In genomic region chr7:96388620-96389383, GRCh38 we compare ENCODE assay signal across 9 cellular contexts.
A peak's percentile ranks its signal among the peaks of the same experiment; 100 is the strongest.
DNase-seq lines count a peak whose midpoint lies in the region; ATAC-seq, FAIRE-seq and TF ChIP-seq lines count a peak whose summit lies in the region.
"Had no signal": no experiment of that assay in that cellular context is flagged by ENCODE, and none has a peak within 500 bp of the region (broad histone marks: within the 10 kb centered on the region; RNA-seq: fewer than 3 reads in every experiment).

No MANE protein-coding gene starts in this region.

- no peak overlapping the region for H3K9ac ChIP-seq in liver (ENCODE audit: low read depth in 1 of 2, low read length in 2 of 2)

- H3K4me3 ChIP-seq in liver (ENCODE audit: low read depth in 1 of 3, low read length in 3 of 3): no peak overlapping the region

- FAIRE-seq in HTR-8/SVneo (lab: Jason Lieb, UNC): no peak

- peaks cover 0 to 4% (median under 1%) of the 10 kb centered on the region in 4 donors for H3K4me1 ChIP-seq in liver (ENCODE audit: control insufficient read depth in 4 of 4, insufficient read depth in 4 of 4, low read length in 3 of 4)

- H3K9me3 ChIP-seq in liver (ENCODE audit: control insufficient read depth in 4 of 4, low read length in 3 of 4): no peaks in the 10 kb centered on the region

- intact Hi-C loops in Right ventricle myocardium inferior (cut with DNase I): no loop called here
- intact Hi-C loops in cardiac septum (cut with DNase I): no loop called here

- TF ChIP-seq CTCF in liver (IDR thresholded peaks at IDR 0.05; ENCODE audit: low read depth, low read length, missing input control): no peak

- ATAC-seq in Right ventricle myocardium inferior: peak; percentile 71

- no peaks in the 10 kb centered on the region for H3K27me3 ChIP-seq in liver (ENCODE audit: control insufficient read depth in 4 of 4, insufficient read depth in 4 of 4, low read length in 3 of 4)

- no peaks in the 10 kb centered on the region for H3K36me3 ChIP-seq in liver (ENCODE audit: control insufficient read depth in 4 of 4, insufficient read depth in 3 of 4, low read depth in 1 of 4, low read length in 3 of 4)

- DNase-seq in Right ventricle myocardium inferior (ENCODE audit: missing footprints) (no peak), cardiac septum (ENCODE audit: low spot score) (no peak), dermis microvascular lymphatic vessel endothelial cell (ENCODE audit: low read depth in 2 of 2) (peak; percentile 41 to 87), NCI-H446 (lab: John Stamatoyannopoulos, UW) (no peak), germinal center (ENCODE audit: low spot score) (no peak), Kasumi-1 (lab: John Stamatoyannopoulos, UW) (no peak), HTR-8/SVneo (ENCODE audit: insufficient read length, low spot score) (no peak)
- DNase-seq: nucleus accumbens had no signal

- TF ChIP-seq RAD21 in liver (IDR thresholded peaks at IDR 0.05): peak in 1 of 2 donors; percentile 9

- peak overlapping the region in 1 of 2 donors; percentile 10 for H3K27ac ChIP-seq in liver (ENCODE audit: low read depth in 1 of 2, low read length in 2 of 2)

- 71% methylated on average over 8 of the region's 8 CpGs for WGBS in liver

TF ChIP-seq in liver, 16 proteins besides CTCF, POLR2A, EP300 and RAD21:
- no peak for TF ChIP-seq GABPA (IDR thresholded peaks at IDR 0.05 in 1 of 2, conservative IDR thresholded peaks at IDR 0.05 in 1 of 2)
- TF ChIP-seq REST (IDR thresholded peaks at IDR 0.05): no peak
- TF ChIP-seq HNF4G (IDR thresholded peaks at IDR 0.05): no peak
- TF ChIP-seq TAF1 (conservative IDR thresholded peaks at IDR 0.05): no peak
- peak; percentile 26 for TF ChIP-seq SP1 (IDR thresholded peaks at IDR 0.05)
- no peak for TF ChIP-seq HNF4A (conservative IDR thresholded peaks at IDR 0.05)
- TF ChIP-seq FOXA2 (IDR thresholded peaks at IDR 0.05): no peak

Comparison
In these comparisons a context has a peak if more than half of its experiments do, and no peak if none do; other contexts are left out.
1. DNase-seq: peak in dermis microvascular lymphatic vessel endothelial cell (2 of 2); none in Right ventricle myocardium inferior (single experiment), cardiac septum (single experiment), NCI-H446 (0 of 2), germinal center (single experiment), Kasumi-1 (0 of 2) and HTR-8/SVneo (single experiment).